ENCODE assay signal across 9 cellular contexts in the genomic region with DNA sequence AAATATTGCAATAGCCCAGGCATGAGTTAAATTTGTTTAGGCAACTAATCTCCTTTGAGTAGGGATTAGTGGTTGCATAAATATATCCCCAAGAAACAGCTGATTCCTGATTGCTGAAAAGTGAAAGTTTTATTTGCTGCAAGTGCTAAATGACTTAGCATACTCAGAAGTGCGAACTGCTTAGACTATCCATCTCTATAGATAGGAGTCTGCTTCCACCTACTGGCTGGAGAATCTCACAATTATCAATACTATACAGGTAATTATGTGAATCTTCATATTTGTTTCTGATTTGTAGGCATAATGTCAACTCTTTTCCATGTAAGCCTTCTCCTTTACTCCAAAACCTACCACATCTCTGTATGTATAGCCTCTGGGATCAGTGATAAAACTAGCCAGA. TPM values are rescaled to one million over a fixed set of nuclear protein-coding genes. Genes with fewer than 3 reads are reported as not detected.
DNase-seq lines count a peak whose midpoint lies in the region; ATAC-seq, FAIRE-seq and TF ChIP-seq lines count a peak whose summit lies in the region.
"Had no signal": no experiment of that assay in that cellular context is flagged by ENCODE, and none has a peak within 500 bp of the region (broad histone marks: within the 10 kb centered on the region; RNA-seq: fewer than 3 reads in every experiment).

No MANE protein-coding gene starts in this region.

- CTCF ChIA-PET in activated naive CD4-positive, alpha-beta T cell treated with anti-CD3 and anti-CD28 coated beads for 36 hours (lab: Charles Lee) = interaction anchor here (0.5 kb wide), 1 partner anchor 1734 kb away, joined by 3 read pairs; no protein-coding TSS in a partner anchor

- DNase-seq in ELR (ENCODE audit: low read depth) (peak; percentile 4), NCI-H345 treated with DMSO at 0.1 percent for 48 hours (lab: John Stamatoyannopoulos, UW; ENCODE audit: unreplicated experiment) (peak; percentile 11), endodermal cell (no peak), H54 (ENCODE audit: insufficient read length, low spot score) (no peak)
- DNase-seq in activated naive CD4-positive, alpha-beta T cell treated with anti-CD3 and anti-CD28 coated beads for 36 hours = no peak
- DNase-seq: IMR-90 had no signal

- H3K4me1 Mint-ChIP-seq in endodermal cell (peaks cover 3% of the 10 kb centered on the region), nephron (no peaks in the 10 kb centered on the region)
- H3K4me1 Mint-ChIP-seq in activated naive CD4-positive, alpha-beta T cell treated with anti-CD3 and anti-CD28 coated beads for 36 hours (ENCODE audit: low read depth) = no peaks in the 10 kb centered on the region

- peaks cover 24% of the 10 kb centered on the region for H3K27me3 ChIP-seq in endodermal cell (ENCODE audit: control insufficient read depth, insufficient read depth, low read length, poor library complexity, severe bottlenecking)

- 50 to 100% methylated on average over 1 of the region's 1 CpG for WGBS in endodermal cell (ENCODE audit: insufficient coverage in 1 of 2, insufficient read length in 1 of 2), 2 experiments

- peak; percentile 98 for TF ChIP-seq CTCF in endodermal cell (conservative IDR thresholded peaks at IDR 0.05)
- peak; percentile 44 to 52 (median 47) for TF ChIP-seq CTCF in nephron (IDR thresholded peaks at IDR 0.05; ENCODE audit: unreplicated experiment in 3 of 3)

- no peaks in the 10 kb centered on the region for H3K4me1 ChIP-seq in endodermal cell (ENCODE audit: control insufficient read depth, insufficient read depth, low read length)

- no peak for TF ChIP-seq POLR2A in H54 (IDR thresholded peaks at IDR 0.05; ENCODE audit: low read depth, low read length)

- H3K36me3 ChIP-seq in endodermal cell (ENCODE audit: control insufficient read depth, insufficient read depth, low read length) = no peaks in the 10 kb centered on the region

- no peak overlapping the region for H3K27ac ChIP-seq in endodermal cell (ENCODE audit: low read depth, low read length)

- H3K36me3 Mint-ChIP-seq in endodermal cell (ENCODE audit: low read depth) (no peaks in the 10 kb centered on the region), nephron (ENCODE audit: low read depth) (no peaks in the 10 kb centered on the region)
- H3K36me3 Mint-ChIP-seq in activated naive CD4-positive, alpha-beta T cell treated with anti-CD3 and anti-CD28 coated beads for 36 hours (ENCODE audit: low read depth) = no peaks in the 10 kb centered on the region

- H3K27me3 Mint-ChIP-seq in endodermal cell (ENCODE audit: insufficient read depth) (peaks cover 14% of the 10 kb centered on the region), nephron (ENCODE audit: low read depth) (no peaks in the 10 kb centered on the region)
- no peaks in the 10 kb centered on the region for H3K27me3 Mint-ChIP-seq in activated naive CD4-positive, alpha-beta T cell treated with anti-CD3 and anti-CD28 coated beads for 36 hours (ENCODE audit: low read depth)

- no peak overlapping the region for H3K27ac Mint-ChIP-seq in endodermal cell
- no peak overlapping the region for H3K27ac Mint-ChIP-seq in nephron
- H3K27ac Mint-ChIP-seq in activated naive CD4-positive, alpha-beta T cell treated with anti-CD3 and anti-CD28 coated beads for 36 hours = no peak overlapping the region

- H3K4me3 Mint-ChIP-seq in endodermal cell = no peak overlapping the region
- H3K4me3 Mint-ChIP-seq in nephron = no peak overlapping the region
- no peak overlapping the region for H3K4me3 Mint-ChIP-seq in activated naive CD4-positive, alpha-beta T cell treated with anti-CD3 and anti-CD28 coated beads for 36 hours

- H3K9me3 ChIP-seq in endodermal cell (ENCODE audit: control insufficient read depth, low read length) = no peaks in the 10 kb centered on the region

- ATAC-seq in GM21576 (IDR thresholded peaks at IDR 0.05; ENCODE audit: unreplicated experiment) = no peak
- no peak for ATAC-seq in HG03139 (IDR thresholded peaks at IDR 0.05; ENCODE audit: unreplicated experiment)

- no peak for FAIRE-seq in H54 (lab: Jason Lieb, UNC)

- H3K4me3 ChIP-seq in endodermal cell (ENCODE audit: low read length) = no peak overlapping the region

- intact Hi-C loops in activated naive CD4-positive, alpha-beta T cell treated with anti-CD3 and anti-CD28 coated beads for 36 hours (cut with micrococcal nuclease) = loop anchor here (5.0 kb wide), 1 partner anchor 336 kb away; no protein-coding TSS in a partner anchor

- H3K9ac ChIP-seq in endodermal cell (ENCODE audit: extremely low read depth, low read length, poor library complexity, severe bottlenecking) = no peak overlapping the region

- H3K9me3 Mint-ChIP-seq in endodermal cell (peaks cover under 1% of the 10 kb centered on the region), nephron (no peaks in the 10 kb centered on the region)
- no peaks in the 10 kb centered on the region for H3K9me3 Mint-ChIP-seq in activated naive CD4-positive, alpha-beta T cell treated with anti-CD3 and anti-CD28 coated beads for 36 hours

RNA-seq across cellular contexts. Expression of a gene that starts 11.9 kb away (rescaled TPM):
- total RNA-seq in endodermal cell = not detected
- polyA plus RNA-seq in endodermal cell (2013, experiment 1 of 2) = not detected
- not detected for polyA plus RNA-seq in endodermal cell (2013, experiment 2 of 2)
- not detected for total RNA-seq in activated naive CD4-positive, alpha-beta T cell treated with anti-CD3 and anti-CD28 coated beads for 36 hours
- total RNA-seq: IMR-90 had no signal
- polyA plus RNA-seq: IMR-90 had no signal

Comparison
In these comparisons a context has a peak if more than half of its experiments do, and no peak if none do; other contexts are left out.
1. DNase-seq: peak in ELR (single experiment) and NCI-H345 treated with DMSO at 0.1 percent for 48 hours (single experiment); none in endodermal cell (single experiment), activated naive CD4-positive, alpha-beta T cell treated with anti-CD3 and anti-CD28 coated beads for 36 hours (single experiment) and H54 (single experiment).